1 cellular context compared by ENCODE assay signal in the genomic region with DNA sequence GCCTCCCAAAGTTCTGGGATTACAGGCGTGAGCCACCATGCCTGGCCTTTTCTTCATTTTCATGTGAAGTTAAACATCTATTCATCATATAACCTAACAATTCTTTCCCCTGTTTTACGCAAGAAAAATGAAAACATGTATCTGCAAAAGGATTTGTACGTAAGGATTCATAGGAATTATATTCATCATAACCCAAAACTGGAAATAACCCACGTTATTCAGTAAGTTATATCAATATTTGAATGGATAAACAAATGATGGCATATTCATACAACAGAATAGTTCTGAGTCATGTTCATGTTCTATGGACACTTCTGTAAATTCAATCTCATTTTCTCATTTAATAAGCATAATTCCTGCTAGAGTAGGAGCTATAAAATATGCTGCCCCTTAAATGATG.
TF ChIP-seq lines count a peak whose summit lies in the region.

No MANE protein-coding gene starts in this region.

TF ChIP-seq in HCT116, 20 proteins besides CTCF, POLR2A, EP300 and RAD21 (continued from another document):
- TF ChIP-seq ZBTB33 (IDR thresholded peaks at IDR 0.05; ENCODE audit: extremely low read depth, insufficient replicate concordance, low read length), result no peak
- no peak for TF ChIP-seq SP1 (IDR thresholded peaks at IDR 0.05; ENCODE audit: low read depth)
- TF ChIP-seq EZH2phosphoT487 (IDR thresholded peaks at IDR 0.05; ENCODE audit: borderline replicate concordance), result no peak
- no peak for TF ChIP-seq CEBPB (IDR thresholded peaks at IDR 0.05; ENCODE audit: low read depth)
TF ChIP-seq in HCT116: peak in this region for 0.
